ENCODE assay signal across 12 cellular contexts in genomic region chr2:30237346-30238142, GRCh38. TPM values are rescaled to one million over a fixed set of nuclear protein-coding genes. Genes with fewer than 3 reads are reported as not detected.
DNase-seq lines count a peak whose midpoint lies in the region; ATAC-seq, FAIRE-seq and TF ChIP-seq lines count a peak whose summit lies in the region.
"Had no signal": no experiment of that assay in that cellular context is flagged by ENCODE, and none has a peak within 500 bp of the region (broad histone marks: within the 10 kb centered on the region; RNA-seq: fewer than 3 reads in every experiment).

No MANE protein-coding gene starts in this region.

- TF ChIP-seq EP300 in A549 (IDR thresholded peaks at IDR 0.05), result no peak

- TF ChIP-seq POLR2A in A549 (IDR thresholded peaks at IDR 0.05; ENCODE audit: low read length) (no peak), Peyer's patch (IDR thresholded peaks at IDR 0.05) (no peak)

- DNase-seq in A549 (ENCODE audit: low read depth in 1 of 2, low spot score in 1 of 2) (no peak), Peyer's patch (peak in 1 of 3 donors; percentile 14), GOT3 (lab: John Stamatoyannopoulos, UW) (no peak), NCI-H226 (no peak), GM19240 (ENCODE audit: insufficient read length, low spot score) (no peak)
- DNase-seq: Calu3, Kasumi-1, NCI-H510A treated with DMSO at 0.1 percent for 48 hours had no signal

- peak overlapping the region in 1 of 2 experiments; percentile 92; a peak in 3 of 6 replicates for H3K27ac ChIP-seq in A549
- H3K27ac ChIP-seq in Peyer's patch, result peak overlapping the region; percentile 24 to 53 (median 38)
- peak overlapping the region; percentile 33 for H3K27ac ChIP-seq in cingulate gyrus (ENCODE audit: low read depth, low read length)
- H3K27ac ChIP-seq in parathyroid adenoma, result peak overlapping the region; percentile 55

- peak overlapping the region; percentile 23 for H2AFZ ChIP-seq in parathyroid adenoma

- peak overlapping the region; percentile 83; the same call in 2 of the 3 replicates for H3K4me2 ChIP-seq in A549
- H3K4me2 ChIP-seq in parathyroid adenoma (ENCODE audit: low read length), result peak overlapping the region; percentile 54

- no peak overlapping the region for H3K9ac ChIP-seq in parathyroid adenoma

- no peaks in the 10 kb centered on the region for H3K27me3 ChIP-seq in Peyer's patch
- no peaks in the 10 kb centered on the region for H3K27me3 ChIP-seq in parathyroid adenoma (ENCODE audit: control insufficient read depth, insufficient read depth, low read length)

- H3K36me3 ChIP-seq in Peyer's patch (no peaks in the 10 kb centered on the region), parathyroid adenoma (ENCODE audit: control insufficient read depth, insufficient read depth, low read length) (no peaks in the 10 kb centered on the region)

- H3K9me3 ChIP-seq in A549 (no peaks in the 10 kb centered on the region), Peyer's patch (no peaks in the 10 kb centered on the region), parathyroid adenoma (ENCODE audit: control insufficient read depth, low read length) (no peaks in the 10 kb centered on the region)

- TF ChIP-seq CTCF in A549 (IDR thresholded peaks at IDR 0.05) (no peak), Peyer's patch (IDR thresholded peaks at IDR 0.05) (no peak), parathyroid adenoma (IDR thresholded peaks at IDR 0.05) (no peak)

- ATAC-seq in A549, result no peak
- ATAC-seq in HG02610 (IDR thresholded peaks at IDR 0.05; ENCODE audit: unreplicated experiment), result no peak

- H3K4me3 ChIP-seq in A549, result no peak overlapping the region
- H3K4me3 ChIP-seq in Peyer's patch, result no peak overlapping the region
- H3K4me3 ChIP-seq in parathyroid adenoma (ENCODE audit: low read depth, low read length), result no peak overlapping the region

- POLR2A ChIA-PET in A549 (lab: Yijun Ruan, JAX), result interaction anchor here (1.4 kb wide), 1 partner anchor 72 kb away, joined by 7 read pairs; no protein-coding TSS in a partner anchor

- WGBS in A549 (ENCODE audit: missing lambda C conversion rate), result 85% methylated on average over 10 of the region's 10 CpGs

- FAIRE-seq in A549 (lab: Jason Lieb, UNC), result no peak
- FAIRE-seq: GM12891 had no signal

- CTCF ChIA-PET in A549 (lab: Yijun Ruan, JAX), result interaction anchor here (0.9 to 10.4 kb wide), 13 partner anchors 8 to 477 kb away, joined by 3 to 135 read pairs (median 8); no protein-coding TSS in a partner anchor

- no peak for TF ChIP-seq RAD21 in A549 (conservative IDR thresholded peaks at IDR 0.05 in 1 of 2, IDR thresholded peaks at IDR 0.05 in 1 of 2)

- peaks cover 57% of the 10 kb centered on the region for H3K79me2 ChIP-seq in parathyroid adenoma

- H3K4me1 ChIP-seq in A549, result peaks cover 90% of the 10 kb centered on the region
- peaks cover 0 to 37% (median 17%) of the 10 kb centered on the region in 4 donors for H3K4me1 ChIP-seq in Peyer's patch
- peaks cover 34% of the 10 kb centered on the region for H3K4me1 ChIP-seq in parathyroid adenoma

TF ChIP-seq in A549, 52 proteins besides CTCF, POLR2A, EP300 and RAD21:
- TF ChIP-seq ELK1 (IDR thresholded peaks at IDR 0.05; ENCODE audit: low read depth, low read length) (no peak), ZFP36 (IDR thresholded peaks at IDR 0.05; ENCODE audit: borderline replicate concordance, partially characterized antibody) (no peak), MYC (IDR thresholded peaks at IDR 0.05; ENCODE audit: borderline replicate concordance, low read length) (no peak), KDM5A (IDR thresholded peaks at IDR 0.05) (no peak), CHD2 (IDR thresholded peaks at IDR 0.05; ENCODE audit: low read length, partially characterized antibody) (no peak), ZNF302 (CRISPR knock-in tag; IDR thresholded peaks at IDR 0.05) (no peak), NR3C1 (IDR thresholded peaks at IDR 0.05) (no peak), ATOH8 (CRISPR knock-in tag; IDR thresholded peaks at IDR 0.05; ENCODE audit: low read depth) (no peak), ZSCAN20 (CRISPR knock-in tag; IDR thresholded peaks at IDR 0.05) (no peak), HOXB13 (CRISPR knock-in tag; IDR thresholded peaks at IDR 0.05; ENCODE audit: low read depth) (no peak), HOXA7 (CRISPR knock-in tag; IDR thresholded peaks at IDR 0.05) (no peak), CEBPB (IDR thresholded peaks at IDR 0.05) (no peak), JUN (IDR thresholded peaks at IDR 0.05) (no peak), JUNB (IDR thresholded peaks at IDR 0.05) (no peak), SREBF2 (IDR thresholded peaks at IDR 0.05) (no peak), RCOR1 (IDR thresholded peaks at IDR 0.05; ENCODE audit: low read depth, low read length) (no peak), EHF (CRISPR knock-in tag; IDR thresholded peaks at IDR 0.05) (no peak), FOXS1 (CRISPR knock-in tag; IDR thresholded peaks at IDR 0.05) (no peak), KDM1A (IDR thresholded peaks at IDR 0.05; ENCODE audit: low read depth) (no peak), FOSL2 (IDR thresholded peaks at IDR 0.05) (no peak), FOSL2 (CRISPR knock-in tag; IDR thresholded peaks at IDR 0.05) (no peak)

RNA-seq across cellular contexts. Expression of gene LBH, which starts 6.2 kb away (rescaled TPM):
- polyA plus RNA-seq in A549 (2011; rRNA removed) (149 and 163 TPM in 2 replicates), A549 (2017; fragmentation: RNase III; extraction: RNeasy Plus Mini Kit Qiagen cat#74134 plus additional on column Dnase treatment) (197 to 273 TPM (median 216 TPM) in 3 replicates)
- polyA plus RNA-seq in A549 (2012; cell fraction: cytosol; rRNA removed), result 174 and 289 TPM in 2 replicates
- polyA plus RNA-seq in A549 (2012; cell fraction: nucleus; rRNA removed), result 195 and 198 TPM in 2 replicates
- polyA minus RNA-seq in A549 (2011; rRNA and poly(A)+ RNA removed), result 226 and 241 TPM in 2 replicates
- total RNA-seq in Peyer's patch, result 10 to 100 TPM; 10.9 to 44.6 (median 14.8) TPM
